ENCODE assay signal across 3 cellular contexts in the genomic region with DNA sequence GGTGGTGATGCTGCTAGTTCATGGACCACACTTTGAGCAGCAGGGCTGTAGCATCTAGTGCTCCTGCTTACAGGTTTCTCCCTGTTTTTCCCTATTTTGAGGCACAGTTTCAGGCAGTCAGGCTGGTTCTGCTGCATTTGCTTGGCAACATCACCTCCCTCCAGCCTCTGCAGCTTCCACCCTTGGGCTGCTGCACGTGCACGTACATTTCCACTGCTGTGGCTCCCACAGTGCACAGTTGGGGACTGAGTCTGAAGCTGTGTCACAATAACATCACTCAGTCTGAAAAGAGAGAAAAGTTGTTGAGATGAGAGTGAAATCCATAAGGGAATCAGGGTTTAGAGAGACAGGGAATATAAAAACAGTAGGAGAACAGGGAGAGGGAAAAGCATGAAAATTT.
TF ChIP-seq lines count a peak whose summit lies in the region.

No MANE protein-coding gene starts in this region.

TF ChIP-seq in GM23338, 12 proteins besides CTCF, POLR2A, EP300 and RAD21:
- TF ChIP-seq EZH2phosphoT487 (IDR thresholded peaks at IDR 0.05; ENCODE audit: unreplicated experiment), result no peak

TF ChIP-seq in neural cell, 6 proteins besides CTCF, POLR2A, EP300 and RAD21:
- TF ChIP-seq TAF1 (IDR thresholded peaks at IDR 0.05; ENCODE audit: low read depth), result no peak
- TF ChIP-seq, protein P1, sequence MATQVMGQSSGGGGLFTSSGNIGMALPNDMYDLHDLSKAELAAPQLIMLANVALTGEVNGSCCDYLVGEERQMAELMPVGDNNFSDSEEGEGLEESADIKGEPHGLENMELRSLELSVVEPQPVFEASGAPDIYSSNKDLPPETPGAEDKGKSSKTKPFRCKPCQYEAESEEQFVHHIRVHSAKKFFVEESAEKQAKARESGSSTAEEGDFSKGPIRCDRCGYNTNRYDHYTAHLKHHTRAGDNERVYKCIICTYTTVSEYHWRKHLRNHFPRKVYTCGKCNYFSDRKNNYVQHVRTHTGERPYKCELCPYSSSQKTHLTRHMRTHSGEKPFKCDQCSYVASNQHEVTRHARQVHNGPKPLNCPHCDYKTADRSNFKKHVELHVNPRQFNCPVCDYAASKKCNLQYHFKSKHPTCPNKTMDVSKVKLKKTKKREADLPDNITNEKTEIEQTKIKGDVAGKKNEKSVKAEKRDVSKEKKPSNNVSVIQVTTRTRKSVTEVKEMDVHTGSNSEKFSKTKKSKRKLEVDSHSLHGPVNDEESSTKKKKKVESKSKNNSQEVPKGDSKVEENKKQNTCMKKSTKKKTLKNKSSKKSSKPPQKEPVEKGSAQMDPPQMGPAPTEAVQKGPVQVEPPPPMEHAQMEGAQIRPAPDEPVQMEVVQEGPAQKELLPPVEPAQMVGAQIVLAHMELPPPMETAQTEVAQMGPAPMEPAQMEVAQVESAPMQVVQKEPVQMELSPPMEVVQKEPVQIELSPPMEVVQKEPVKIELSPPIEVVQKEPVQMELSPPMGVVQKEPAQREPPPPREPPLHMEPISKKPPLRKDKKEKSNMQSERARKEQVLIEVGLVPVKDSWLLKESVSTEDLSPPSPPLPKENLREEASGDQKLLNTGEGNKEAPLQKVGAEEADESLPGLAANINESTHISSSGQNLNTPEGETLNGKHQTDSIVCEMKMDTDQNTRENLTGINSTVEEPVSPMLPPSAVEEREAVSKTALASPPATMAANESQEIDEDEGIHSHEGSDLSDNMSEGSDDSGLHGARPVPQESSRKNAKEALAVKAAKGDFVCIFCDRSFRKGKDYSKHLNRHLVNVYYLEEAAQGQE (IDR thresholded peaks at IDR 0.05; ENCODE audit: borderline replicate concordance), result no peak
- no peak for TF ChIP-seq SMC3 (conservative IDR thresholded peaks at IDR 0.05; ENCODE audit: poor library complexity)
- TF ChIP-seq MXI1 (conservative IDR thresholded peaks at IDR 0.05; ENCODE audit: poor library complexity, severe bottlenecking), result no peak
- no peak for TF ChIP-seq EZH2 (IDR thresholded peaks at IDR 0.05; ENCODE audit: borderline replicate concordance, insufficient read depth, low read length, poor library complexity, severe bottlenecking)
- no peak for TF ChIP-seq POLR2AphosphoS5 (IDR thresholded peaks at IDR 0.05)

TF ChIP-seq in GM12891, 5 proteins besides CTCF, POLR2A, EP300 and RAD21:
- TF ChIP-seq PAX5 (IDR thresholded peaks at IDR 0.05; ENCODE audit: insufficient read depth, low read length, severe bottlenecking), result no peak
- no peak for TF ChIP-seq POLR2AphosphoS5 (IDR thresholded peaks at IDR 0.05; ENCODE audit: low read depth, low read length)
- TF ChIP-seq TAF1 (IDR thresholded peaks at IDR 0.05; ENCODE audit: low read depth, low read length), result no peak
- no peak for TF ChIP-seq POU2F2 (IDR thresholded peaks at IDR 0.05; ENCODE audit: low read depth, low read length)
- no peak for TF ChIP-seq SPI1 (IDR thresholded peaks at IDR 0.05; ENCODE audit: low read depth, low read length)
TF ChIP-seq in GM12891: peak in this region for 0.
